8 cellular contexts compared by ENCODE assay signal in genomic region chr11:17384002-17384511, GRCh38. TPM values are rescaled to one million over a fixed set of nuclear protein-coding genes. Genes with fewer than 3 reads are reported as not detected.
DNase-seq lines count a peak whose midpoint lies in the region; ATAC-seq and TF ChIP-seq lines count a peak whose summit lies in the region.

No MANE protein-coding gene starts in this region.

- no peak overlapping the region for H3K4me3 Mint-ChIP-seq in activated T-helper 17 cell treated with anti-CD3 and anti-CD28 coated beads, Interleukin-2, amount 50 U/mL, for 72 hours
- no peak overlapping the region for H3K4me3 Mint-ChIP-seq in osteocyte (ENCODE audit: unreplicated experiment)

- no peak overlapping the region for H3K27ac ChIP-seq in thyroid gland

- DNase-seq in AG08396 (ENCODE audit: low spot score): peak; percentile 69
- peak; percentile 74 to 76 for DNase-seq in Kasumi-1 (lab: John Stamatoyannopoulos, UW)
- peak; percentile 65 for DNase-seq in RPMI7951 (ENCODE audit: low read depth)
- DNase-seq in foreskin fibroblast: peak; percentile 68 to 92
- DNase-seq in osteocyte (ENCODE audit: extremely low spot score, unreplicated experiment): peak; percentile 90
- DNase-seq in thyroid gland: peak; percentile 83 to 93

- no peaks in the 10 kb centered on the region for H3K36me3 Mint-ChIP-seq in activated T-helper 17 cell treated with anti-CD3 and anti-CD28 coated beads, Interleukin-2, amount 50 U/mL, for 72 hours (ENCODE audit: low read depth)
- peaks cover 3% of the 10 kb centered on the region for H3K36me3 Mint-ChIP-seq in osteocyte (ENCODE audit: unreplicated experiment)

- peak; percentile 46 for ATAC-seq in GM19023 (IDR thresholded peaks at IDR 0.05; ENCODE audit: unreplicated experiment)
- peak; percentile 62 for ATAC-seq in activated T-helper 17 cell treated with anti-CD3 and anti-CD28 coated beads, Interleukin-2, amount 50 U/mL, for 72 hours (replicated peaks)

- TF ChIP-seq POLR2A in thyroid gland (IDR thresholded peaks at IDR 0.05): no peak

- no peaks in the 10 kb centered on the region for H3K27me3 ChIP-seq in thyroid gland

- no peaks in the 10 kb centered on the region for H3K9me3 Mint-ChIP-seq in activated T-helper 17 cell treated with anti-CD3 and anti-CD28 coated beads, Interleukin-2, amount 50 U/mL, for 72 hours
- H3K9me3 Mint-ChIP-seq in osteocyte (ENCODE audit: unreplicated experiment): no peaks in the 10 kb centered on the region

- H3K27me3 Mint-ChIP-seq in activated T-helper 17 cell treated with anti-CD3 and anti-CD28 coated beads, Interleukin-2, amount 50 U/mL, for 72 hours: no peaks in the 10 kb centered on the region
- H3K27me3 Mint-ChIP-seq in osteocyte (ENCODE audit: unreplicated experiment): peaks cover 6% of the 10 kb centered on the region

- intact Hi-C loops in thyroid gland (cut with DNase I): loop anchor here (2.0 kb wide), 1 partner anchor 121 kb away; no protein-coding TSS in a partner anchor

- TF ChIP-seq CTCF in foreskin fibroblast (IDR thresholded peaks at IDR 0.05; ENCODE audit: low read depth, low read length) (peak; percentile 88), osteocyte (IDR thresholded peaks at IDR 0.05) (peak; percentile 90), thyroid gland (IDR thresholded peaks at IDR 0.05) (peak; percentile 80 to 96 (median 88))

- peaks cover 14 to 26% of the 10 kb centered on the region in 2 donors for H3K4me1 ChIP-seq in thyroid gland

- H3K27ac Mint-ChIP-seq in activated T-helper 17 cell treated with anti-CD3 and anti-CD28 coated beads, Interleukin-2, amount 50 U/mL, for 72 hours: no peak overlapping the region
- no peak overlapping the region for H3K27ac Mint-ChIP-seq in osteocyte (ENCODE audit: unreplicated experiment)

- no peaks in the 10 kb centered on the region for H3K9me3 ChIP-seq in thyroid gland

- H3K4me3 ChIP-seq in foreskin fibroblast (ENCODE audit: low read depth in 1 of 2, low read length in 2 of 2) (no peak overlapping the region), thyroid gland (replicated peaks in 1 of 3) (no peak overlapping the region)

- H3K36me3 ChIP-seq in thyroid gland: no peaks in the 10 kb centered on the region

- WGBS in thyroid gland, 2 donors: 47 to 52% methylated on average over 6 of the region's 6 CpGs

- no peaks in the 10 kb centered on the region for H3K4me1 Mint-ChIP-seq in activated T-helper 17 cell treated with anti-CD3 and anti-CD28 coated beads, Interleukin-2, amount 50 U/mL, for 72 hours
- peaks cover 2% of the 10 kb centered on the region for H3K4me1 Mint-ChIP-seq in osteocyte (ENCODE audit: unreplicated experiment)

RNA-seq across cellular contexts. Expression of gene KCNJ11, which starts 4.4 kb away (rescaled TPM):
- total RNA-seq in RPMI7951 (2014; rRNA removed; shearing (Covaris generic)): not detected in 2 replicates
- under 1 TPM in 1 of 2 donors, not detected in 1; 0.32 TPM for total RNA-seq in activated T-helper 17 cell treated with anti-CD3 and anti-CD28 coated beads, Interleukin-2, amount 50 U/mL, for 72 hours
- total RNA-seq in osteocyte (not detected in 2 replicates), thyroid gland (10 to 100 TPM in 3 of 4 donors, 1 to 10 TPM in 1; 7.3 to 18.9 (median 15.9) TPM)

RNA-seq across cellular contexts. Expression of gene NCR3LG1, which starts 32.5 kb away (rescaled TPM):
- 1.1 TPM in 2 replicates for total RNA-seq in RPMI7951 (2014; rRNA removed; shearing (Covaris generic))
- total RNA-seq in activated T-helper 17 cell treated with anti-CD3 and anti-CD28 coated beads, Interleukin-2, amount 50 U/mL, for 72 hours: under 1 TPM; 0.73 to 0.95 TPM
- total RNA-seq in osteocyte (7.5 and 9.0 TPM in 2 replicates), thyroid gland (1 to 10 TPM; 2.8 to 7.8 (median 7.2) TPM)
